ENCODE assay signal across 1 cellular context in genomic region chr10:87646192-87646909, GRCh38.
TF ChIP-seq lines count a peak whose summit lies in the region.

No MANE protein-coding gene starts in this region.

TF ChIP-seq in HepG2, 621 proteins besides CTCF, POLR2A, EP300 and RAD21 (continues in another document):
- no peak for TF ChIP-seq GATA4 (IDR thresholded peaks at IDR 0.05; ENCODE audit: borderline replicate concordance, low read depth)
- no peak for TF ChIP-seq PHF8 (CRISPR knock-in tag; IDR thresholded peaks at IDR 0.05)
- no peak for TF ChIP-seq KDM5B (CRISPR knock-in tag; IDR thresholded peaks at IDR 0.05; ENCODE audit: borderline replicate concordance)
- no peak for TF ChIP-seq SMAD3 (CRISPR knock-in tag; IDR thresholded peaks at IDR 0.05)
- TF ChIP-seq HOXA5 (CRISPR knock-in tag; IDR thresholded peaks at IDR 0.05) = no peak
- TF ChIP-seq, protein P1, sequence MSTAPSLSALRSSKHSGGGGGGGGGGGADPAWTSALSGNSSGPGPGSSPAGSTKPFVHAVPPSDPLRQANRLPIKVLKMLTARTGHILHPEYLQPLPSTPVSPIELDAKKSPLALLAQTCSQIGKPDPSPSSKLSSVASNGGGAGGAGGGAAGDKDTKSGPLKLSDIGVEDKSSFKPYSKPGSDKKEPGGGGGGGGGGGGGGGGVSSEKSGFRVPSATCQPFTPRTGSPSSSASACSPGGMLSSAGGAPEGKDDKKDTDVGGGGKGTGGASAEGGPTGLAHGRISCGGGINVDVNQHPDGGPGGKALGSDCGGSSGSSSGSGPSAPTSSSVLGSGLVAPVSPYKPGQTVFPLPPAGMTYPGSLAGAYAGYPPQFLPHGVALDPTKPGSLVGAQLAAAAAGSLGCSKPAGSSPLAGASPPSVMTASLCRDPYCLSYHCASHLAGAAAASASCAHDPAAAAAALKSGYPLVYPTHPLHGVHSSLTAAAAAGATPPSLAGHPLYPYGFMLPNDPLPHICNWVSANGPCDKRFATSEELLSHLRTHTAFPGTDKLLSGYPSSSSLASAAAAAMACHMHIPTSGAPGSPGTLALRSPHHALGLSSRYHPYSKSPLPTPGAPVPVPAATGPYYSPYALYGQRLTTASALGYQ (CRISPR knock-in tag; IDR thresholded peaks at IDR 0.05) = no peak
- TF ChIP-seq ZNF891 (CRISPR knock-in tag; IDR thresholded peaks at IDR 0.05) = no peak
- TF ChIP-seq ZNF607 (CRISPR knock-in tag; IDR thresholded peaks at IDR 0.05; ENCODE audit: borderline replicate concordance) = 0 out of 2 replicates have a peak, but pooled peaks have one; percentile 25
- TF ChIP-seq KLF13 (CRISPR knock-in tag; IDR thresholded peaks at IDR 0.05) = no peak
- TF ChIP-seq ZFP41 (CRISPR knock-in tag; IDR thresholded peaks at IDR 0.05; ENCODE audit: borderline replicate concordance) = no peak
- no peak for TF ChIP-seq KIAA2018 (CRISPR knock-in tag; IDR thresholded peaks at IDR 0.05; ENCODE audit: borderline replicate concordance)
- TF ChIP-seq, protein P2, sequence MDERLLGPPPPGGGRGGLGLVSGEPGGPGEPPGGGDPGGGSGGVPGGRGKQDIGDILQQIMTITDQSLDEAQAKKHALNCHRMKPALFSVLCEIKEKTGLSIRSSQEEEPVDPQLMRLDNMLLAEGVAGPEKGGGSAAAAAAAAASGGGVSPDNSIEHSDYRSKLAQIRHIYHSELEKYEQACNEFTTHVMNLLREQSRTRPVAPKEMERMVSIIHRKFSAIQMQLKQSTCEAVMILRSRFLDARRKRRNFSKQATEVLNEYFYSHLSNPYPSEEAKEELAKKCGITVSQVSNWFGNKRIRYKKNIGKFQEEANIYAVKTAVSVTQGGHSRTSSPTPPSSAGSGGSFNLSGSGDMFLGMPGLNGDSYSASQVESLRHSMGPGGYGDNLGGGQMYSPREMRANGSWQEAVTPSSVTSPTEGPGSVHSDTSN (CRISPR knock-in tag; IDR thresholded peaks at IDR 0.05) = 0 out of 2 replicates have a peak, but pooled peaks have one; percentile 30
- peak; percentile 81; the same call in 1 of the 2 replicates for TF ChIP-seq ETV5 (CRISPR knock-in tag; IDR thresholded peaks at IDR 0.05; ENCODE audit: borderline replicate concordance)
- no peak for TF ChIP-seq ZNF768 (CRISPR knock-in tag; IDR thresholded peaks at IDR 0.05)
- TF ChIP-seq KMT2A (CRISPR knock-in tag; IDR thresholded peaks at IDR 0.05) = no peak
- no peak for TF ChIP-seq SUZ12 (IDR thresholded peaks at IDR 0.05; ENCODE audit: low read depth, low read length)
- TF ChIP-seq, protein P3, sequence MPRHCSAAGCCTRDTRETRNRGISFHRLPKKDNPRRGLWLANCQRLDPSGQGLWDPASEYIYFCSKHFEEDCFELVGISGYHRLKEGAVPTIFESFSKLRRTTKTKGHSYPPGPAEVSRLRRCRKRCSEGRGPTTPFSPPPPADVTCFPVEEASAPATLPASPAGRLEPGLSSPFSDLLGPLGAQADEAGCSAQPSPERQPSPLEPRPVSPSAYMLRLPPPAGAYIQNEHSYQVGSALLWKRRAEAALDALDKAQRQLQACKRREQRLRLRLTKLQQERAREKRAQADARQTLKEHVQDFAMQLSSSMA (CRISPR knock-in tag; IDR thresholded peaks at IDR 0.05) = no peak
- TF ChIP-seq, protein P4, sequence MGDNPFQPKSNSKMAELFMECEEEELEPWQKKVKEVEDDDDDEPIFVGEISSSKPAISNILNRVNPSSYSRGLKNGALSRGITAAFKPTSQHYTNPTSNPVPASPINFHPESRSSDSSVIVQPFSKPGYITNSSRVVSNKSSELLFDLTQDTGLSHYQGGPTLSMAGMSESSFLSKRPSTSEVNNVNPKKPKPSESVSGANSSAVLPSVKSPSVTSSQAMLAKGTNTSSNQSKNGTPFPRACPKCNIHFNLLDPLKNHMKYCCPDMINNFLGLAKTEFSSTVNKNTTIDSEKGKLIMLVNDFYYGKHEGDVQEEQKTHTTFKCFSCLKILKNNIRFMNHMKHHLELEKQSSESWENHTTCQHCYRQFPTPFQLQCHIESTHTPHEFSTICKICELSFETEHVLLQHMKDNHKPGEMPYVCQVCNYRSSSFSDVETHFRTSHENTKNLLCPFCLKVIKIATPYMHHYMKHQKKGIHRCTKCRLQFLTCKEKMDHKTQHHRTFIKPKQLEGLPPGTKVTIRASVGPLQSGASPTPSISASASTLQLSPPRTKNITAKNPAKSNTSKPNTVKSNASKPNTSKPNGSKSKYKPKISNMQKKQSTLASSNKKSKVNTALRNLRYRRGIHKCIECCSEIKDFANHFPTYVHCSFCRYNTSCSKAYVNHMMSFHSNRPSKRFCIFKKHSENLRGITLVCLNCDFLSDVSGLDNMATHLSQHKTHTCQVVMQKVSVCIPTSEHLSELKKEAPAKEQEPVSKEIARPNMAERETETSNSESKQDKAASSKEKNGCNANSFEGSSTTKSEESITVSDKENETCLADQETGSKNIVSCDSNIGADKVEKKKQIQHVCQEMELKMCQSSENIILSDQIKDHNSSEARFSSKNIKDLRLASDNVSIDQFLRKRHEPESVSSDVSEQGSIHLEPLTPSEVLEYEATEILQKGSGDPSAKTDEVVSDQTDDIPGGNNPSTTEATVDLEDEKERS (CRISPR knock-in tag; IDR thresholded peaks at IDR 0.05) = no peak
- no peak for TF ChIP-seq ZNF382 (CRISPR knock-in tag; IDR thresholded peaks at IDR 0.05; ENCODE audit: borderline replicate concordance)
- no peak for TF ChIP-seq NONO (IDR thresholded peaks at IDR 0.05)
- no peak for TF ChIP-seq NONO (CRISPR knock-in tag; conservative IDR thresholded peaks at IDR 0.05)
- TF ChIP-seq FOXA3 (CRISPR knock-in tag; IDR thresholded peaks at IDR 0.05) = peak; percentile 72; the same call in 1 of the 2 replicates
- no peak for TF ChIP-seq SIX1 (CRISPR knock-in tag; IDR thresholded peaks at IDR 0.05; ENCODE audit: borderline replicate concordance)
- no peak for TF ChIP-seq PTBP1 (IDR thresholded peaks at IDR 0.05; ENCODE audit: low read depth, low read length, poor library complexity, severe bottlenecking)
- 0 out of 2 replicates have a peak, but pooled peaks have one; percentile 31 for TF ChIP-seq HDAC1 (CRISPR knock-in tag; IDR thresholded peaks at IDR 0.05)
- TF ChIP-seq ZBTB7A (CRISPR knock-in tag; IDR thresholded peaks at IDR 0.05) = no peak
- peak; percentile 38; the same call in 1 of the 2 replicates for TF ChIP-seq RXRB (CRISPR knock-in tag; IDR thresholded peaks at IDR 0.05; ENCODE audit: borderline replicate concordance)
- 0 out of 2 replicates have a peak, but pooled peaks have one; percentile 39 for TF ChIP-seq ZNF644 (CRISPR knock-in tag; IDR thresholded peaks at IDR 0.05; ENCODE audit: low read depth)
- TF ChIP-seq, protein P5, sequence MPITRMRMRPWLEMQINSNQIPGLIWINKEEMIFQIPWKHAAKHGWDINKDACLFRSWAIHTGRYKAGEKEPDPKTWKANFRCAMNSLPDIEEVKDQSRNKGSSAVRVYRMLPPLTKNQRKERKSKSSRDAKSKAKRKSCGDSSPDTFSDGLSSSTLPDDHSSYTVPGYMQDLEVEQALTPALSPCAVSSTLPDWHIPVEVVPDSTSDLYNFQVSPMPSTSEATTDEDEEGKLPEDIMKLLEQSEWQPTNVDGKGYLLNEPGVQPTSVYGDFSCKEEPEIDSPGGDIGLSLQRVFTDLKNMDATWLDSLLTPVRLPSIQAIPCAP (CRISPR knock-in tag; IDR thresholded peaks at IDR 0.05; ENCODE audit: low read depth) = no peak
- no peak for TF ChIP-seq RORA (CRISPR knock-in tag; IDR thresholded peaks at IDR 0.05)
- peak; percentile 54 for TF ChIP-seq GATAD2A (CRISPR knock-in tag; IDR thresholded peaks at IDR 0.05)
- TF ChIP-seq ARID3A (IDR thresholded peaks at IDR 0.05; ENCODE audit: low read depth, low read length) = no peak
- no peak for TF ChIP-seq KDM1A (CRISPR knock-in tag; IDR thresholded peaks at IDR 0.05)
- TF ChIP-seq GABPB1 (CRISPR knock-in tag; IDR thresholded peaks at IDR 0.05) = 0 out of 2 replicates have a peak, but pooled peaks have one; percentile 21
- TF ChIP-seq ZNF3 (CRISPR knock-in tag; IDR thresholded peaks at IDR 0.05) = no peak
- TF ChIP-seq ZNF652 (CRISPR knock-in tag; IDR thresholded peaks at IDR 0.05; ENCODE audit: borderline replicate concordance, low read depth) = peak; percentile 61; the same call in 1 of the 2 replicates
- TF ChIP-seq PITX1 (CRISPR knock-in tag; IDR thresholded peaks at IDR 0.05) = no peak
- TF ChIP-seq AFF4 (CRISPR knock-in tag; IDR thresholded peaks at IDR 0.05) = no peak
- no peak for TF ChIP-seq FOXA1 (IDR thresholded peaks at IDR 0.05)
- peak; percentile 76 for TF ChIP-seq FOXA1 (CRISPR knock-in tag; IDR thresholded peaks at IDR 0.05)
- peak; percentile 98 for TF ChIP-seq HOXD1 (CRISPR knock-in tag; IDR thresholded peaks at IDR 0.05)
